In the genomic region with DNA sequence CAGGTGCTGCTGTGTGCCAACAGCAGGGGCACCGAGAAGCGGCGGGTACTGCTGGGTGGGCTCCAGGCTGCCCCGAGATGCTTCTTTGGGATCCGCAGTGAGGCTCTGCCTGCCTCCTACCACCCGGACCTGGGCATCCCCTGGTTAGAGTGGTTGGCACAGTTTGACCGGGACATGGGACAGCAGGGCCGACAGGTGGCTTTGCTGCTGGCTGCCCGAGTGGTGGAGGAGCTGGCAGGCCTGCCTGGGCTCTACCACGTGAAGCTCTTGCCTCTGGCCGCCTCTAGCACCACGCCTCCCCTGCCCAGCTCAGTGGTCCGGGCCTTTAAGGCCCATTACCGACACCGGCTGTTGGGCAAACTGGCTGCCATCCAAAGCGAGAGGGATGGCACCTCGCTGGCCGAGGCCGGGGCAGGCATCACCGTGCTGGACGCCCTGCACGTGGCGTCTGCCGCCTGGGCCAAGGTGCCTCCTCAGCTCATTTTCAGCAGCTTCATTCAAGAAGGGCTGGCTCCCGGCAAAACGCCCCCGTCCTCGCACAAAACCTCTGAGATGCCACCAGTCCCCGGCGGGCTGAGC, we compare ENCODE assay signal across 16 cellular contexts. TPM values are rescaled to one million over a fixed set of nuclear protein-coding genes. Genes with fewer than 3 reads are reported as not detected.
DNase-seq lines count a peak whose midpoint lies in the region; ATAC-seq and TF ChIP-seq lines count a peak whose summit lies in the region.
"Had no signal": no experiment of that assay in that cellular context is flagged by ENCODE, and none has a peak within 500 bp of the region (broad histone marks: within the 10 kb centered on the region; RNA-seq: fewer than 3 reads in every experiment).

No MANE protein-coding gene starts in this region.

- no peak overlapping the region for H3K4me3 ChIP-seq in right lobe of liver

- DNase-seq in activated naive CD4-positive, alpha-beta T cell treated with anti-CD3 and anti-CD28 coated beads, Interleukin-2, amount 10 ng/mL, durations not matched to agents 7 days and 5 days = no peak
- DNase-seq in activated naive CD4-positive, alpha-beta T cell treated with anti-CD3 and anti-CD28 coated beads, Interleukin-2, amount 50 U/mL, for 16 hours = no peak
- DNase-seq in right lobe of liver = peak in 2 of 3 donors; percentile 30 to 68
- DNase-seq in stimulated activated effector memory CD8-positive, alpha-beta T cell treated with anti-CD3 and anti-CD28 coated beads, Interleukin-12 subunit alpha, Interleukin-12 subunit beta, amount 100 ng/mL, for 72 hours (ENCODE audit: low spot score in 2 of 2) = no peak
- DNase-seq in activated CD8-positive, alpha-beta memory T cell treated with anti-CD3 and anti-CD28 coated beads, Interleukin-2, amount 50 U/mL, for 48 hours = no peak
- DNase-seq in stimulated activated CD4-positive, alpha-beta T cell treated with anti-CD3 and anti-CD28 coated beads, Interleukin-2, amount 100 ng/mL, for 48 hours = no peak
- DNase-seq in stimulated activated naive CD4-positive, alpha-beta T cell treated with Interleukin-2 at 50 U/mL for 16 hours (lab: John Stamatoyannopoulos, UW) = no peak
- DNase-seq: DND-41; Kasumi-1; NCI-H2029 treated with DMSO at 0.1 percent for 48 hours; SHP77 treated with DMSO at 0.1 percent for 48 hours; stimulated activated CD8-positive, alpha-beta memory T cell treated with anti-CD3 and anti-CD28 coated beads, Interleukin-4, amount 100 ng/mL, for 48 hours had no signal

- H3K36me3 ChIP-seq in right lobe of liver = peaks cover 0 to 9% (median 4%) of the 10 kb centered on the region in 4 donors
- H3K36me3 ChIP-seq: ovary had no signal

- H3K27ac ChIP-seq in right lobe of liver = no peak overlapping the region
- H3K27ac ChIP-seq: ovary, vagina had no signal

- no peak for TF ChIP-seq CTCF in right lobe of liver (IDR thresholded peaks at IDR 0.05)

- 87% methylated on average over 3 of the region's 30 CpGs for WGBS in right lobe of liver (ENCODE audit: insufficient coverage, low coverage, low lambda C conversion rate, missing lambda C conversion rate)

- no peaks in the 10 kb centered on the region for H3K9me3 Mint-ChIP-seq in activated naive CD4-positive, alpha-beta T cell treated with anti-CD3 and anti-CD28 coated beads, Interleukin-2, amount 10 ng/mL, durations not matched to agents 7 days and 5 days
- no peaks in the 10 kb centered on the region for H3K9me3 Mint-ChIP-seq in activated T-helper 17 cell treated with anti-CD3 and anti-CD28 coated beads, Interleukin-2, amount 50 U/mL, for 72 hours
- H3K9me3 Mint-ChIP-seq in stimulated activated effector memory CD8-positive, alpha-beta T cell treated with anti-CD3 and anti-CD28 coated beads, Interleukin-12 subunit alpha, Interleukin-12 subunit beta, amount 100 ng/mL, for 72 hours = no peaks in the 10 kb centered on the region

- peaks cover 15% of the 10 kb centered on the region for H3K4me1 Mint-ChIP-seq in activated naive CD4-positive, alpha-beta T cell treated with anti-CD3 and anti-CD28 coated beads, Interleukin-2, amount 10 ng/mL, durations not matched to agents 7 days and 5 days
- H3K4me1 Mint-ChIP-seq in activated T-helper 17 cell treated with anti-CD3 and anti-CD28 coated beads, Interleukin-2, amount 50 U/mL, for 72 hours = peaks cover 12% of the 10 kb centered on the region
- peaks cover 22% of the 10 kb centered on the region for H3K4me1 Mint-ChIP-seq in stimulated activated effector memory CD8-positive, alpha-beta T cell treated with anti-CD3 and anti-CD28 coated beads, Interleukin-12 subunit alpha, Interleukin-12 subunit beta, amount 100 ng/mL, for 72 hours

- H3K27me3 Mint-ChIP-seq in activated naive CD4-positive, alpha-beta T cell treated with anti-CD3 and anti-CD28 coated beads, Interleukin-2, amount 10 ng/mL, durations not matched to agents 7 days and 5 days = peaks cover 32% of the 10 kb centered on the region
- no peaks in the 10 kb centered on the region for H3K27me3 Mint-ChIP-seq in activated T-helper 17 cell treated with anti-CD3 and anti-CD28 coated beads, Interleukin-2, amount 50 U/mL, for 72 hours

- H3K36me3 Mint-ChIP-seq in activated naive CD4-positive, alpha-beta T cell treated with anti-CD3 and anti-CD28 coated beads, Interleukin-2, amount 10 ng/mL, durations not matched to agents 7 days and 5 days = peaks cover 11% of the 10 kb centered on the region
- peaks cover 18% of the 10 kb centered on the region for H3K36me3 Mint-ChIP-seq in activated T-helper 17 cell treated with anti-CD3 and anti-CD28 coated beads, Interleukin-2, amount 50 U/mL, for 72 hours (ENCODE audit: low read depth)
- H3K36me3 Mint-ChIP-seq in stimulated activated effector memory CD8-positive, alpha-beta T cell treated with anti-CD3 and anti-CD28 coated beads, Interleukin-12 subunit alpha, Interleukin-12 subunit beta, amount 100 ng/mL, for 72 hours = peaks cover 25% of the 10 kb centered on the region

- ATAC-seq in activated T-helper 17 cell treated with anti-CD3 and anti-CD28 coated beads, Interleukin-2, amount 50 U/mL, for 72 hours (replicated peaks) = no peak
- ATAC-seq in right lobe of liver = no peak
- ATAC-seq in stimulated activated effector memory CD8-positive, alpha-beta T cell treated with anti-CD3 and anti-CD28 coated beads, Interleukin-12 subunit alpha, Interleukin-12 subunit beta, amount 100 ng/mL, for 72 hours = no peak
- ATAC-seq: left lobe of liver had no signal

- H3K9me3 ChIP-seq in right lobe of liver = no peaks in the 10 kb centered on the region
- H3K9me3 ChIP-seq: ovary, vagina had no signal

- H3K27me3 ChIP-seq in right lobe of liver = no peaks in the 10 kb centered on the region
- H3K27me3 ChIP-seq: ovary, vagina had no signal

- CTCF ChIA-PET in activated naive CD4-positive, alpha-beta T cell treated with anti-CD3 and anti-CD28 coated beads, Interleukin-2, amount 10 ng/mL, durations not matched to agents 7 days and 5 days (lab: Charles Lee) = no interaction called here

- H3K4me1 ChIP-seq in right lobe of liver = peaks cover 0 to 35% (median 10%) of the 10 kb centered on the region in 4 donors

- no peak for TF ChIP-seq POLR2A in right lobe of liver (IDR thresholded peaks at IDR 0.05)

- H3K4me3 Mint-ChIP-seq in activated naive CD4-positive, alpha-beta T cell treated with anti-CD3 and anti-CD28 coated beads, Interleukin-2, amount 10 ng/mL, durations not matched to agents 7 days and 5 days = peak overlapping the region; percentile 36
- H3K4me3 Mint-ChIP-seq in activated T-helper 17 cell treated with anti-CD3 and anti-CD28 coated beads, Interleukin-2, amount 50 U/mL, for 72 hours = peak overlapping the region; percentile 85
- peak overlapping the region; percentile 89 for H3K4me3 Mint-ChIP-seq in stimulated activated effector memory CD8-positive, alpha-beta T cell treated with anti-CD3 and anti-CD28 coated beads, Interleukin-12 subunit alpha, Interleukin-12 subunit beta, amount 100 ng/mL, for 72 hours

- intact Hi-C loops in right lobe of liver (cut with DNase I) = loop anchor here in 1 of 2 donors (5.0 kb wide), 1 partner anchor 36 kb away; no protein-coding TSS in a partner anchor

- H3K27ac Mint-ChIP-seq in activated naive CD4-positive, alpha-beta T cell treated with anti-CD3 and anti-CD28 coated beads, Interleukin-2, amount 10 ng/mL, durations not matched to agents 7 days and 5 days = no peak overlapping the region
- no peak overlapping the region for H3K27ac Mint-ChIP-seq in activated T-helper 17 cell treated with anti-CD3 and anti-CD28 coated beads, Interleukin-2, amount 50 U/mL, for 72 hours
- H3K27ac Mint-ChIP-seq in stimulated activated effector memory CD8-positive, alpha-beta T cell treated with anti-CD3 and anti-CD28 coated beads, Interleukin-12 subunit alpha, Interleukin-12 subunit beta, amount 100 ng/mL, for 72 hours = no peak overlapping the region

RNA-seq across cellular contexts. Expression of gene TIGD3, which starts 1.9 kb away (rescaled TPM):
- total RNA-seq in activated T-helper 17 cell treated with anti-CD3 and anti-CD28 coated beads, Interleukin-2, amount 50 U/mL, for 72 hours = 1 to 10 TPM in 1 of 2 donors, under 1 TPM in 1; 0.95 to 1.5 TPM
- total RNA-seq in right lobe of liver = under 1 TPM in 3 of 6 experiments, not detected in 3; 0.10 to 0.28 (median 0.20) TPM
- total RNA-seq: vagina had no signal

RNA-seq across cellular contexts. Expression of gene DPF2, which starts 22.8 kb away (rescaled TPM):
- total RNA-seq in activated T-helper 17 cell treated with anti-CD3 and anti-CD28 coated beads, Interleukin-2, amount 50 U/mL, for 72 hours = 10 to 100 TPM; 66.0 to 89.5 TPM
- 10 to 100 TPM; 11.1 to 21.7 (median 19.4) TPM for total RNA-seq in right lobe of liver

RNA-seq across cellular contexts. Expression of gene SLC25A45, which starts 26.0 kb away (rescaled TPM):
- total RNA-seq in activated T-helper 17 cell treated with anti-CD3 and anti-CD28 coated beads, Interleukin-2, amount 50 U/mL, for 72 hours = 10 to 100 TPM; 18.0 to 20.1 TPM
- 10 to 100 TPM in 4 of 6 experiments, 1 to 10 TPM in 2; 7.5 to 17.5 (median 12.1) TPM for total RNA-seq in right lobe of liver

RNA-seq across cellular contexts. Expression of gene FRMD8, which starts 30.0 kb away (rescaled TPM):
- 10 to 100 TPM; 49.6 to 52.1 TPM for total RNA-seq in activated T-helper 17 cell treated with anti-CD3 and anti-CD28 coated beads, Interleukin-2, amount 50 U/mL, for 72 hours
- 10 to 100 TPM in 4 of 6 experiments, 1 to 10 TPM in 2; 7.7 to 17.1 (median 14.3) TPM for total RNA-seq in right lobe of liver

RNA-seq across cellular contexts. Expression of gene CDC42EP2, which starts 41.8 kb away (rescaled TPM):
- total RNA-seq in activated T-helper 17 cell treated with anti-CD3 and anti-CD28 coated beads, Interleukin-2, amount 50 U/mL, for 72 hours = 1 to 10 TPM in 1 of 2 donors, under 1 TPM in 1; 0.73 to 2.0 TPM
- total RNA-seq in right lobe of liver = 1 to 10 TPM in 4 of 6 experiments, under 1 TPM in 2; 0.55 to 3.4 (median 2.3) TPM

Comparison
In these comparisons a context has a peak if more than half of its experiments do, and no peak if none do; other contexts are left out.
1. DNase-seq: peak in right lobe of liver (2 of 3); none in activated naive CD4-positive, alpha-beta T cell treated with anti-CD3 and anti-CD28 coated beads, Interleukin-2, amount 10 ng/mL, durations not matched to agents 7 days and 5 days (single experiment), activated naive CD4-positive, alpha-beta T cell treated with anti-CD3 and anti-CD28 coated beads, Interleukin-2, amount 50 U/mL, for 16 hours (single experiment), stimulated activated effector memory CD8-positive, alpha-beta T cell treated with anti-CD3 and anti-CD28 coated beads, Interleukin-12 subunit alpha, Interleukin-12 subunit beta, amount 100 ng/mL, for 72 hours (0 of 2), activated CD8-positive, alpha-beta memory T cell treated with anti-CD3 and anti-CD28 coated beads, Interleukin-2, amount 50 U/mL, for 48 hours (single experiment), stimulated activated CD4-positive, alpha-beta T cell treated with anti-CD3 and anti-CD28 coated beads, Interleukin-2, amount 100 ng/mL, for 48 hours (0 of 2) and stimulated activated naive CD4-positive, alpha-beta T cell treated with Interleukin-2 at 50 U/mL for 16 hours (single experiment).
2. H3K4me3 Mint-ChIP-seq: peak in every context shown above with its lines; median percentile 89 in stimulated activated effector memory CD8-positive, alpha-beta T cell treated with anti-CD3 and anti-CD28 coated beads, Interleukin-12 subunit alpha, Interleukin-12 subunit beta, amount 100 ng/mL, for 72 hours; 85 in activated T-helper 17 cell treated with anti-CD3 and anti-CD28 coated beads, Interleukin-2, amount 50 U/mL, for 72 hours; 36 in activated naive CD4-positive, alpha-beta T cell treated with anti-CD3 and anti-CD28 coated beads, Interleukin-2, amount 10 ng/mL, durations not matched to agents 7 days and 5 days.